In the genomic region with DNA sequence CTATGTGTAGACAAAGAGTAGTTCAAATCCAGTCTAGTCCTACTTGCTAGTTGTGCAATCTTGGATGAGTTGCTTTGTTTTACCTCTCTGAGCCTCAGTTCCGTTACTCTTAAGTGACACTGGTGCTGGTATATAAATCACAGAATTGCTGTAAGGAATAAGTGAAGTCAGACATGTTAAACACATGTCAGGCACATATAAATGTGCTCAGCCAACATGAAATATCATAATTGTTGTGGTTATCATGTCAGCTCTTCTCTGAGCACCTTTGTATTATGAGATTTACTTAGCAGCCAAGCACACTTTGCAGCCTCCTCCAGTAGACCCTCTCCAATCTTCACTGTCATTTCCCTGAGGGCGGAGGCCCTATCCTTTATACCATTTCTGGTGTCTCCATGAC, we compare ENCODE assay signal across 7 cellular contexts.
"Had no signal": no experiment of that assay in that cellular context is flagged by ENCODE, and none has a peak within 500 bp of the region (broad histone marks: within the 10 kb centered on the region; RNA-seq: fewer than 3 reads in every experiment).

No MANE protein-coding gene starts in this region.

- H3K4me3 Mint-ChIP-seq: HFFc6, IgD-negative memory B cell had no signal

- H3K27ac Mint-ChIP-seq: HFFc6 had no signal

- DNase-seq: GM23248, GOT3, H7, HFFc6 had no signal

- H3K9me3 Mint-ChIP-seq: IgD-negative memory B cell had no signal

- ATAC-seq: HCT116, HepG2 had no signal

- H3K36me3 Mint-ChIP-seq: IgD-negative memory B cell had no signal
